In the genomic region with DNA sequence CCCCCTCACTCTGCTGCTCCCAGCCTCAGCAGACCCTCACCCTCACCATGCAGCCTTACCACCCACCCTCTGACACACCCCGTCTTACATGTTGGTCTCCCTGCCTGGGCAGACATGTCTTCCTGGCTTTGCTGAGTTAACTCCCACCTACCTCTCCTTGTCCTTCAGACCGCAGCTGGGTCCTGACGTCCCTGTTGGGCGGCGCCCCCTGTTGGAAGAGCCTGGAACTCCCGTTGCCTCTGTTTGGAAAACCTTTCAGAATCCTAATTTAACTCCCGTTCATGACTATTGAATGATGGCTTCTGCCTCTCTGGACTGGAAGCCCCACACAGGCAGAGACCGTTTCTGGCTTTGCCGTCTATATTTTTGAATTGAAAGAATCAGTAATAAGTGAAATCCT, we compare ENCODE assay signal across 12 cellular contexts.
A peak's percentile ranks its signal among the peaks of the same experiment; 100 is the strongest.
DNase-seq lines count a peak whose midpoint lies in the region; TF ChIP-seq lines count a peak whose summit lies in the region.
"Had no signal": no experiment of that assay in that cellular context is flagged by ENCODE, and none has a peak within 500 bp of the region (broad histone marks: within the 10 kb centered on the region; RNA-seq: fewer than 3 reads in every experiment).

No MANE protein-coding gene starts in this region.

- no peaks in the 10 kb centered on the region for H3K36me3 Mint-ChIP-seq in endothelial cell (ENCODE audit: low read depth, unreplicated experiment)
- peaks cover 3% of the 10 kb centered on the region for H3K36me3 Mint-ChIP-seq in type B pancreatic cell

- H3K4me3 Mint-ChIP-seq in endothelial cell (ENCODE audit: unreplicated experiment) (no peak overlapping the region), type B pancreatic cell (no peak overlapping the region)
- H3K4me3 Mint-ChIP-seq: naive thymus-derived CD4-positive, alpha-beta T cell had no signal

- no peaks in the 10 kb centered on the region for H3K9me3 ChIP-seq in left ventricle myocardium inferior (replicated peaks)

- no peak for DNase-seq in left ventricle myocardium inferior
- DNase-seq in cardiac septum (ENCODE audit: low spot score), result no peak
- peak; percentile 60 for DNase-seq in NB4 (ENCODE audit: low read depth)
- peak; percentile 39 for DNase-seq in endothelial cell (ENCODE audit: low spot score)
- peak; percentile 69 for DNase-seq in type B pancreatic cell (ENCODE audit: extremely low spot score, unreplicated experiment)
- DNase-seq in HCEC 1CT, result no peak
- DNase-seq in nucleus accumbens (lab: John Stamatoyannopoulos, UW), result no peak
- no peak for DNase-seq in NCI-H1417 treated with DMSO at 0.1 percent for 48 hours (lab: John Stamatoyannopoulos, UW)
- DNase-seq: activated naive CD4-positive, alpha-beta T cell treated with Interleukin-2 at 50 U/mL for 16 hours; DMS79 treated with DMSO at 0.1 percent for 48 hours; naive thymus-derived CD4-positive, alpha-beta T cell; NCI-H1694 had no signal

- H3K36me3 ChIP-seq in left ventricle myocardium inferior, result no peaks in the 10 kb centered on the region

- no peak for TF ChIP-seq POLR2A in NB4 (IDR thresholded peaks at IDR 0.05; ENCODE audit: extremely low read depth, insufficient read length)

- H3K4me1 ChIP-seq in left ventricle myocardium inferior, result peaks cover 10% of the 10 kb centered on the region

- peak; percentile 21 for TF ChIP-seq CTCF in left ventricle myocardium inferior (IDR thresholded peaks at IDR 0.05; ENCODE audit: borderline replicate concordance)
- TF ChIP-seq CTCF in NB4 (IDR thresholded peaks at IDR 0.05; ENCODE audit: low read depth, low read length), result peak; percentile 66
- TF ChIP-seq CTCF in endothelial cell (IDR thresholded peaks at IDR 0.05; ENCODE audit: unreplicated experiment), result peak; percentile 73
- peak; percentile 69 for TF ChIP-seq CTCF in type B pancreatic cell (conservative IDR thresholded peaks at IDR 0.05)

- H3K27ac ChIP-seq in left ventricle myocardium inferior (replicated peaks), result no peak overlapping the region

- H3K9me3 Mint-ChIP-seq in endothelial cell (ENCODE audit: unreplicated experiment) (no peaks in the 10 kb centered on the region), type B pancreatic cell (peaks cover 6% of the 10 kb centered on the region)

- H3K4me1 Mint-ChIP-seq in endothelial cell (ENCODE audit: unreplicated experiment) (peaks cover 2% of the 10 kb centered on the region), type B pancreatic cell (ENCODE audit: unreplicated experiment) (peaks cover 45% of the 10 kb centered on the region)
- H3K4me1 Mint-ChIP-seq: naive thymus-derived CD4-positive, alpha-beta T cell had no signal

- no peak overlapping the region for H3K4me3 ChIP-seq in left ventricle myocardium inferior
- H3K4me3 ChIP-seq in NB4 (ENCODE audit: low read depth, low read length), result no peak overlapping the region

- H3K27ac Mint-ChIP-seq in endothelial cell (ENCODE audit: unreplicated experiment) (no peak overlapping the region), type B pancreatic cell (peak overlapping the region; percentile 19)
- H3K27ac Mint-ChIP-seq: naive thymus-derived CD4-positive, alpha-beta T cell had no signal

- H3K27me3 Mint-ChIP-seq in endothelial cell (ENCODE audit: unreplicated experiment) (no peaks in the 10 kb centered on the region), type B pancreatic cell (no peaks in the 10 kb centered on the region)

- intact Hi-C loops in left ventricle myocardium inferior (cut with micrococcal nuclease) (no loop called here), cardiac septum (cut with DNase I) (no loop called here)

- peaks cover 33% of the 10 kb centered on the region for H3K27me3 ChIP-seq in left ventricle myocardium inferior (ENCODE audit: low read depth)

Comparison
In these comparisons a context has a peak if more than half of its experiments do, and no peak if none do; other contexts are left out.
1. DNase-seq: peak in NB4 (single experiment), endothelial cell (single experiment) and type B pancreatic cell (single experiment); none in left ventricle myocardium inferior (single experiment), cardiac septum (single experiment), HCEC 1CT (single experiment), nucleus accumbens (0 of 56) and NCI-H1417 treated with DMSO at 0.1 percent for 48 hours (single experiment).
2. CTCF ChIP-seq: peak in every context shown above with its lines; median percentile 73 in endothelial cell; 69 in type B pancreatic cell; 66 in NB4; 21 in left ventricle myocardium inferior.